In the genomic region with DNA sequence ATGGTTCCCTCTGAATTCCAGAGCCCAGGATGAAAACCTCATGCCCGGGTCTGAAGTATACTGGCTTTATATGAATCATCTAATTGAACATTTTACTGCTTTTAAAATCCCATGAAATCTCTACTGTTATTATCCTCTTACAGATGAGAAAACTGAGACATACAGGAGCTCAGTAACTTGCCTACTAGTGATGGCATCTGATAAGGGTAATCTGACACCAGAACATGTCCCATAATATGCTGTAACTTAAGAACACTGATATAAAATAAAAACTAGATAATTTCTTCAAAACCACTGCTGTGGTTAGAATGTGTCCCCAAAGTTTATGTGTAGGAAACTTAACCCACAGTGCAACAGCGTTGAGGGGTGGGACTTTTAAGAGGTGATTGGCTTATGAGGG, we compare ENCODE assay signal across 34 cellular contexts.
"Had no signal": no experiment of that assay in that cellular context is flagged by ENCODE, and none has a peak within 500 bp of the region (broad histone marks: within the 10 kb centered on the region; RNA-seq: fewer than 3 reads in every experiment).

No MANE protein-coding gene starts in this region.

- H3K36me3 ChIP-seq: adrenal gland, brain microvascular endothelial cell, breast epithelium had no signal

- H3K4me1 ChIP-seq: adrenal gland, body of pancreas, breast epithelium had no signal

- H3K4me1 Mint-ChIP-seq: activated B cell treated with CpG ODN at 0.5 μM for 24 hours; activated CD4-positive, alpha-beta T cell treated with anti-CD3 and anti-CD28 coated beads, Interleukin-2, amount 10 ng/mL, durations not matched to agents 24 days and 14 days; activated naive CD8-positive, alpha-beta T cell treated with anti-CD3 and anti-CD28 coated beads for 36 hours; activated T-helper 17 cell treated with anti-CD3 and anti-CD28 coated beads, Interleukin-2, amount 50 U/mL, for 72 hours had no signal

- H3K9me3 Mint-ChIP-seq: activated B cell treated with CpG ODN at 0.5 μM for 24 hours; activated CD4-positive, alpha-beta memory T cell treated with anti-CD3 and anti-CD28 coated beads for 36 hours; activated CD4-positive, alpha-beta T cell treated with anti-CD3 and anti-CD28 coated beads, Interleukin-2, amount 10 ng/mL, durations not matched to agents 24 days and 14 days; activated CD8-positive, alpha-beta T cell treated with anti-CD3 and anti-CD28 coated beads for 36 hours; activated naive CD4-positive, alpha-beta T cell treated with anti-CD3 and anti-CD28 coated beads for 36 hours; activated naive CD8-positive, alpha-beta T cell treated with anti-CD3 and anti-CD28 coated beads for 36 hours; activated T-helper 1 cell treated with anti-CD3 and anti-CD28 coated beads, Interleukin-12 subunit alpha, Interleukin-12 subunit beta, Interleukin-2, Interleukin-4 antibody, amounts not matched to agents 30 ng/mL and 10 ng/mL and 1 ng/mL, durations not matched to agents 14 hours and 24 hours and 36 hours; activated T-helper 17 cell treated with anti-CD3 and anti-CD28 coated beads, Interleukin-2, amount 50 U/mL, for 72 hours; T-helper 1 cell treated with Interleukin-12 subunit alpha and Interleukin-12 subunit beta and Interleukin-4 antibody, amounts not matched to agents 30 μg/mL and 1 μg/mL, for 36 hours; T-helper 2 cell treated with Interferon-gamma antibody and Interleukin-4, amounts not matched to agents 5 μg/mL and 100 μg/mL, for 36 hours had no signal

- H3K27me3 Mint-ChIP-seq: activated B cell treated with CpG ODN at 0.5 μM for 24 hours; activated CD4-positive, alpha-beta memory T cell treated with anti-CD3 and anti-CD28 coated beads for 36 hours; activated CD4-positive, alpha-beta T cell treated with anti-CD3 and anti-CD28 coated beads, Interleukin-2, amount 10 ng/mL, durations not matched to agents 24 days and 14 days; activated CD8-positive, alpha-beta T cell treated with anti-CD3 and anti-CD28 coated beads for 36 hours; activated naive CD8-positive, alpha-beta T cell treated with anti-CD3 and anti-CD28 coated beads for 36 hours; activated T-helper 17 cell treated with anti-CD3 and anti-CD28 coated beads, Interleukin-2, amount 50 U/mL, for 72 hours had no signal

- H3K4me3 Mint-ChIP-seq: activated B cell treated with CpG ODN at 0.5 μM for 24 hours; activated CD4-positive, alpha-beta memory T cell treated with anti-CD3 and anti-CD28 coated beads for 36 hours; activated CD4-positive, alpha-beta T cell treated with anti-CD3 and anti-CD28 coated beads, Interleukin-2, amount 10 ng/mL, durations not matched to agents 24 days and 14 days; activated CD8-positive, alpha-beta T cell treated with anti-CD3 and anti-CD28 coated beads for 36 hours; activated naive CD4-positive, alpha-beta T cell treated with anti-CD3 and anti-CD28 coated beads for 36 hours; activated naive CD8-positive, alpha-beta T cell treated with anti-CD3 and anti-CD28 coated beads for 36 hours; activated T-cell treated with anti-CD3 and anti-CD28 coated beads, Interleukin-2, amount 50 U/mL, for 4 hours; activated T-cell treated with anti-CD3 and anti-CD28 coated beads, Interleukin-2, amount 50 U/mL, for 72 hours; activated T-helper 1 cell treated with anti-CD3 and anti-CD28 coated beads, Interleukin-12 subunit alpha, Interleukin-12 subunit beta, Interleukin-2, Interleukin-4 antibody, amounts not matched to agents 30 ng/mL and 10 ng/mL and 1 ng/mL, durations not matched to agents 14 hours and 24 hours and 36 hours; activated T-helper 17 cell treated with anti-CD3 and anti-CD28 coated beads, Interleukin-2, amount 50 U/mL, for 72 hours; T-helper 1 cell treated with Interleukin-12 subunit alpha and Interleukin-12 subunit beta and Interleukin-4 antibody, amounts not matched to agents 30 μg/mL and 1 μg/mL, for 36 hours; T-helper 2 cell treated with Interferon-gamma antibody and Interleukin-4, amounts not matched to agents 5 μg/mL and 100 μg/mL, for 36 hours had no signal

- ATAC-seq: activated CD8-positive, alpha-beta T cell treated with anti-CD3 and anti-CD28 coated beads for 36 hours; activated naive CD4-positive, alpha-beta T cell treated with anti-CD3 and anti-CD28 coated beads, Interleukin-2, amount 50 U/mL, for 72 hours; activated T-cell treated with anti-CD3 and anti-CD28 coated beads, Interleukin-2, amount 50 U/mL, for 4 hours; activated T-cell treated with anti-CD3 and anti-CD28 coated beads, Interleukin-2, amount 50 U/mL, for 72 hours; activated T-helper 17 cell treated with anti-CD3 and anti-CD28 coated beads, Interleukin-2, amount 50 U/mL, for 72 hours; body of pancreas had no signal

- H3K36me3 Mint-ChIP-seq: activated CD4-positive, alpha-beta memory T cell treated with anti-CD3 and anti-CD28 coated beads for 36 hours; activated naive CD4-positive, alpha-beta T cell treated with anti-CD3 and anti-CD28 coated beads, Interleukin-2, amount 50 U/mL, for 72 hours; activated naive CD8-positive, alpha-beta T cell treated with anti-CD3 and anti-CD28 coated beads for 36 hours had no signal

- DNase-seq: activated B cell treated with CpG ODN at 0.5 μM for 24 hours; activated CD4-positive, alpha-beta memory T cell treated with anti-CD3 and anti-CD28 coated beads for 36 hours; activated CD4-positive, alpha-beta T cell treated with anti-CD3 and anti-CD28 coated beads for 4 hours; activated CD4-positive, alpha-beta T cell treated with anti-CD3 and anti-CD28 coated beads, Interleukin-2, amount 10 ng/mL, durations not matched to agents 24 days and 14 days; activated CD4-positive, alpha-beta T cell treated with anti-CD3 and anti-CD28 coated beads, Interleukin-2, amount 50 U/mL, for 1 hour; activated CD4-positive, alpha-beta T cell treated with anti-CD3 and anti-CD28 coated beads, Interleukin-2, amount 50 U/mL, for 4 hours; activated CD4-positive, CD25-positive, alpha-beta regulatory T cell treated with anti-CD3 and anti-CD28 coated beads, Interleukin-2, amount 50 U/mL, for 72 hours; activated CD8-positive, alpha-beta memory T cell treated with anti-CD3 and anti-CD28 coated beads, Interleukin-2, amount 50 U/mL, for 4 hours; activated CD8-positive, alpha-beta T cell treated with anti-CD3 and anti-CD28 coated beads for 36 hours; activated effector memory CD4-positive, alpha-beta T cell treated with anti-CD3 and anti-CD28 coated beads, Interleukin-2, amount 50 U/mL, for 16 hours; activated gamma-delta T cell treated with Interleukin-2 at 50 U/mL for 16 hours; activated naive CD4-positive, alpha-beta T cell; activated naive CD4-positive, alpha-beta T cell treated with anti-CD3 and anti-CD28 coated beads for 36 hours; activated naive CD4-positive, alpha-beta T cell treated with anti-CD3 and anti-CD28 coated beads, Interleukin-2, amount 50 U/mL, for 16 hours; activated naive CD8-positive, alpha-beta T cell treated with anti-CD3 and anti-CD28 coated beads for 36 hours; activated T-cell treated with anti-CD3 and anti-CD28 coated beads for 4 hours; activated T-cell treated with anti-CD3 and anti-CD28 coated beads, Interleukin-2, amount 50 U/mL, for 1 hour; activated T-cell treated with anti-CD3 and anti-CD28 coated beads, Interleukin-2, amount 50 U/mL, for 4 hours; activated T-cell treated with anti-CD3 and anti-CD28 coated beads, Interleukin-2, amount 50 U/mL, for 72 hours; adrenal gland; amniotic stem cell; aorta; body of pancreas; brain microvascular endothelial cell; central memory CD4-positive, alpha-beta T cell; T-helper 2 cell; T-helper 9 cell had no signal

- H3K27ac Mint-ChIP-seq: activated B cell treated with CpG ODN at 0.5 μM for 24 hours; activated CD4-positive, alpha-beta memory T cell treated with anti-CD3 and anti-CD28 coated beads for 36 hours; activated CD4-positive, alpha-beta T cell treated with anti-CD3 and anti-CD28 coated beads, Interleukin-2, amount 10 ng/mL, durations not matched to agents 24 days and 14 days; activated CD8-positive, alpha-beta T cell treated with anti-CD3 and anti-CD28 coated beads for 36 hours; activated naive CD4-positive, alpha-beta T cell treated with anti-CD3 and anti-CD28 coated beads for 36 hours; activated naive CD8-positive, alpha-beta T cell treated with anti-CD3 and anti-CD28 coated beads for 36 hours; activated T-cell treated with anti-CD3 and anti-CD28 coated beads, Interleukin-2, amount 50 U/mL, for 72 hours; activated T-helper 1 cell treated with anti-CD3 and anti-CD28 coated beads, Interleukin-12 subunit alpha, Interleukin-12 subunit beta, Interleukin-2, Interleukin-4 antibody, amounts not matched to agents 30 ng/mL and 10 ng/mL and 1 ng/mL, durations not matched to agents 14 hours and 24 hours and 36 hours; activated T-helper 17 cell treated with anti-CD3 and anti-CD28 coated beads, Interleukin-2, amount 50 U/mL, for 72 hours; T-helper 1 cell treated with Interleukin-12 subunit alpha and Interleukin-12 subunit beta and Interleukin-4 antibody, amounts not matched to agents 30 μg/mL and 1 μg/mL, for 36 hours; T-helper 2 cell treated with Interferon-gamma antibody and Interleukin-4, amounts not matched to agents 5 μg/mL and 100 μg/mL, for 36 hours had no signal

- H3K27me3 ChIP-seq: adrenal gland, body of pancreas, brain microvascular endothelial cell, breast epithelium had no signal

- H3K9me3 ChIP-seq: adrenal gland, body of pancreas, breast epithelium had no signal

- H3K27ac ChIP-seq: adrenal gland, body of pancreas, brain microvascular endothelial cell, breast epithelium, VCaP had no signal

- H3K4me3 ChIP-seq: adrenal gland, body of pancreas, breast epithelium had no signal
